In genomic region chr20:2865101-2865500, GRCh38 we compare ENCODE assay signal across 17 cellular contexts. TPM values are rescaled to one million over a fixed set of nuclear protein-coding genes. Genes with fewer than 3 reads are reported as not detected.
"Had no signal": no experiment of that assay in that cellular context is flagged by ENCODE, and none has a peak within 500 bp of the region (broad histone marks: within the 10 kb centered on the region; RNA-seq: fewer than 3 reads in every experiment).

No MANE protein-coding gene starts in this region.

- H3K4me1 Mint-ChIP-seq: nephron had no signal

- H3K9me3 ChIP-seq: esophagus squamous epithelium, SJCRH30, stomach, thoracic aorta had no signal

- H3K36me3 ChIP-seq: SJCRH30 had no signal

- H3K4me3 ChIP-seq: esophagus squamous epithelium, SJCRH30, stomach, thoracic aorta had no signal

- H3K9me3 Mint-ChIP-seq: nephron had no signal

- H3K27me3 ChIP-seq: esophagus squamous epithelium, SJCRH30, stomach had no signal

- H3K27ac ChIP-seq: esophagus squamous epithelium, SJCRH30, stomach, thoracic aorta had no signal

- H3K4me3 Mint-ChIP-seq: nephron had no signal

- DNase-seq: activated T-cell treated with anti-CD3 and anti-CD28 coated beads, Interleukin-2, amount 50 U/mL, for 1 hour; anterior cingulate cortex; esophagus squamous epithelium; foreskin fibroblast; glutamatergic neuron; left colon; mammary epithelial cell; SJCRH30; stomach had no signal

- ATAC-seq: left colon, sciatic nerve had no signal

- H3K27ac Mint-ChIP-seq: nephron had no signal

RNA-seq across cellular contexts. Expression of gene TMEM239, which starts 48.9 kb away (rescaled TPM):
- total RNA-seq: activated CD8-positive, alpha-beta memory T cell treated with anti-CD3 and anti-CD28 coated beads for 36 hours; bronchial epithelial cell; esophagus squamous epithelium; left colon; mammary epithelial cell; mononuclear cell; omental fat pad; pulmonary artery endothelial cell; sciatic nerve; SJCRH30; thoracic aorta had no signal
- polyA plus RNA-seq: mammary epithelial cell, stomach had no signal

RNA-seq across cellular contexts. Expression of gene C20orf141, which starts 50.3 kb away (rescaled TPM):
- total RNA-seq: activated CD8-positive, alpha-beta memory T cell treated with anti-CD3 and anti-CD28 coated beads for 36 hours; bronchial epithelial cell; esophagus squamous epithelium; left colon; mammary epithelial cell; mononuclear cell; pulmonary artery endothelial cell; sciatic nerve; SJCRH30; stomach; thoracic aorta had no signal
- polyA plus RNA-seq: mammary epithelial cell, stomach had no signal
